18 cellular contexts compared by ENCODE assay signal in genomic region chr3:152232001-152232400, GRCh38.
"Had no signal": no experiment of that assay in that cellular context is flagged by ENCODE, and none has a peak within 500 bp of the region (broad histone marks: within the 10 kb centered on the region; RNA-seq: fewer than 3 reads in every experiment).

No MANE protein-coding gene starts in this region.

- ATAC-seq: gastroesophageal sphincter, left cardiac atrium, mucosa of descending colon, right lobe of liver had no signal

- H3K36me3 ChIP-seq: breast epithelium, gastroesophageal sphincter, right lobe of liver, transverse colon had no signal

- H3K4me3 Mint-ChIP-seq: activated CD4-positive, alpha-beta T cell treated with anti-CD3 and anti-CD28 coated beads, Interleukin-2, amount 10 ng/mL, durations not matched to agents 7 days and 5 days; central memory CD8-positive, alpha-beta T cell; neural crest cell had no signal

- H3K4me2 ChIP-seq: SK-N-SH had no signal

- H3K9ac ChIP-seq: SK-N-SH had no signal

- H3K27me3 Mint-ChIP-seq: activated CD4-positive, alpha-beta T cell treated with anti-CD3 and anti-CD28 coated beads, Interleukin-2, amount 10 ng/mL, durations not matched to agents 7 days and 5 days; central memory CD8-positive, alpha-beta T cell had no signal

- H3K27ac Mint-ChIP-seq: activated CD4-positive, alpha-beta T cell treated with anti-CD3 and anti-CD28 coated beads, Interleukin-2, amount 10 ng/mL, durations not matched to agents 7 days and 5 days had no signal

- DNase-seq: activated CD4-positive, alpha-beta T cell treated with anti-CD3 and anti-CD28 coated beads, Interleukin-2, amount 10 ng/mL, durations not matched to agents 7 days and 5 days; amniotic stem cell; effector memory CD4-positive, alpha-beta T cell; head of caudate nucleus; hypothalamus; left cardiac atrium; mesendoderm; mucosa of descending colon; occipital lobe; right lobe of liver; SK-N-SH; stimulated activated CD4-positive, alpha-beta T cell treated with anti-CD3 and anti-CD28 coated beads, Interleukin-1b, Interleukin-23, amount 100 ng/mL, for 48 hours; transverse colon had no signal

- H3K4me1 ChIP-seq: breast epithelium had no signal

- H3K9me3 Mint-ChIP-seq: central memory CD8-positive, alpha-beta T cell; neural crest cell had no signal

- H3K27ac ChIP-seq: breast epithelium, gastroesophageal sphincter, right lobe of liver, skin epidermis, transverse colon had no signal

- H3K4me3 ChIP-seq: breast epithelium, gastroesophageal sphincter, mucosa of descending colon, right lobe of liver, skin epidermis, transverse colon had no signal

- H3K9me3 ChIP-seq: breast epithelium, gastroesophageal sphincter, mucosa of descending colon, right lobe of liver, SK-N-SH, transverse colon had no signal

- H3K27me3 ChIP-seq: breast epithelium, gastroesophageal sphincter, right lobe of liver, transverse colon had no signal
